Comparison of ENCODE assay signal across 2 cellular contexts in the genomic region with DNA sequence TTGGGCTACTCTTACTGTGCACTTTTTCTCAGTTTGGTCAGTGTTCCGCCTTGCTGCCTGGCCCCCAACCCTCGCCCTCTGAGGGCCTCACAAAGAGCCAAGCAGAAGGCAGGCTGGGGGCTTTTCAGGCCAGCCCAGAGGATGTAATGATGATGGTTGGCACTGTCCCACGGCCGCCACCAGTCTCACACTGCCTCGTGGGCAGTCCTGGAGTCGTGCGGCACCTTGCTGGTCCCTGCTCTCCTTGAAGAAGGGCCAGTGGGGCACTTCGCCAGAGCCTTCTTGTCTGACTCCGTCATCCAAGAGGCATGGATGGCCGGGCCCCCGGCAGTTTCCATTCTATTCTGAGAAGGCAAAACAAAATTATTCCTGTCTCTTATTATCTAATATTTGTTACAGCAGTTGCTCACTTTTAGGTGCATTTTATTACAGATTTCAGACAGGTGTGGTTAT.
TF ChIP-seq lines count a peak whose summit lies in the region.

No MANE protein-coding gene starts in this region.

TF ChIP-seq in SK-N-SH, 30 proteins besides CTCF, POLR2A, EP300 and RAD21 (continued from another document):
- TF ChIP-seq, protein P1, sequence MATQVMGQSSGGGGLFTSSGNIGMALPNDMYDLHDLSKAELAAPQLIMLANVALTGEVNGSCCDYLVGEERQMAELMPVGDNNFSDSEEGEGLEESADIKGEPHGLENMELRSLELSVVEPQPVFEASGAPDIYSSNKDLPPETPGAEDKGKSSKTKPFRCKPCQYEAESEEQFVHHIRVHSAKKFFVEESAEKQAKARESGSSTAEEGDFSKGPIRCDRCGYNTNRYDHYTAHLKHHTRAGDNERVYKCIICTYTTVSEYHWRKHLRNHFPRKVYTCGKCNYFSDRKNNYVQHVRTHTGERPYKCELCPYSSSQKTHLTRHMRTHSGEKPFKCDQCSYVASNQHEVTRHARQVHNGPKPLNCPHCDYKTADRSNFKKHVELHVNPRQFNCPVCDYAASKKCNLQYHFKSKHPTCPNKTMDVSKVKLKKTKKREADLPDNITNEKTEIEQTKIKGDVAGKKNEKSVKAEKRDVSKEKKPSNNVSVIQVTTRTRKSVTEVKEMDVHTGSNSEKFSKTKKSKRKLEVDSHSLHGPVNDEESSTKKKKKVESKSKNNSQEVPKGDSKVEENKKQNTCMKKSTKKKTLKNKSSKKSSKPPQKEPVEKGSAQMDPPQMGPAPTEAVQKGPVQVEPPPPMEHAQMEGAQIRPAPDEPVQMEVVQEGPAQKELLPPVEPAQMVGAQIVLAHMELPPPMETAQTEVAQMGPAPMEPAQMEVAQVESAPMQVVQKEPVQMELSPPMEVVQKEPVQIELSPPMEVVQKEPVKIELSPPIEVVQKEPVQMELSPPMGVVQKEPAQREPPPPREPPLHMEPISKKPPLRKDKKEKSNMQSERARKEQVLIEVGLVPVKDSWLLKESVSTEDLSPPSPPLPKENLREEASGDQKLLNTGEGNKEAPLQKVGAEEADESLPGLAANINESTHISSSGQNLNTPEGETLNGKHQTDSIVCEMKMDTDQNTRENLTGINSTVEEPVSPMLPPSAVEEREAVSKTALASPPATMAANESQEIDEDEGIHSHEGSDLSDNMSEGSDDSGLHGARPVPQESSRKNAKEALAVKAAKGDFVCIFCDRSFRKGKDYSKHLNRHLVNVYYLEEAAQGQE (IDR thresholded peaks at IDR 0.05; ENCODE audit: low read depth, low read length): no peak
- no peak for TF ChIP-seq RXRA (IDR thresholded peaks at IDR 0.05; ENCODE audit: borderline replicate concordance, low read depth)
- no peak for TF ChIP-seq ELF1 (IDR thresholded peaks at IDR 0.05)
- TF ChIP-seq YY1 (IDR thresholded peaks at IDR 0.05; ENCODE audit: low read depth): no peak
- TF ChIP-seq POLR2AphosphoS5 (IDR thresholded peaks at IDR 0.05; ENCODE audit: low read depth, low read length): no peak
- no peak for TF ChIP-seq CHD2 (IDR thresholded peaks at IDR 0.05; ENCODE audit: low read length, partially characterized antibody)
- TF ChIP-seq, protein P2, sequence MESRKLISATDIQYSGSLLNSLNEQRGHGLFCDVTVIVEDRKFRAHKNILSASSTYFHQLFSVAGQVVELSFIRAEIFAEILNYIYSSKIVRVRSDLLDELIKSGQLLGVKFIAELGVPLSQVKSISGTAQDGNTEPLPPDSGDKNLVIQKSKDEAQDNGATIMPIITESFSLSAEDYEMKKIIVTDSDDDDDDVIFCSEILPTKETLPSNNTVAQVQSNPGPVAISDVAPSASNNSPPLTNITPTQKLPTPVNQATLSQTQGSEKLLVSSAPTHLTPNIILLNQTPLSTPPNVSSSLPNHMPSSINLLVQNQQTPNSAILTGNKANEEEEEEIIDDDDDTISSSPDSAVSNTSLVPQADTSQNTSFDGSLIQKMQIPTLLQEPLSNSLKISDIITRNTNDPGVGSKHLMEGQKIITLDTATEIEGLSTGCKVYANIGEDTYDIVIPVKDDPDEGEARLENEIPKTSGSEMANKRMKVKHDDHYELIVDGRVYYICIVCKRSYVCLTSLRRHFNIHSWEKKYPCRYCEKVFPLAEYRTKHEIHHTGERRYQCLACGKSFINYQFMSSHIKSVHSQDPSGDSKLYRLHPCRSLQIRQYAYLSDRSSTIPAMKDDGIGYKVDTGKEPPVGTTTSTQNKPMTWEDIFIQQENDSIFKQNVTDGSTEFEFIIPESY (IDR thresholded peaks at IDR 0.05; ENCODE audit: borderline replicate concordance, low read depth): no peak
- TF ChIP-seq NFIC (IDR thresholded peaks at IDR 0.05; ENCODE audit: borderline replicate concordance): no peak
- TF ChIP-seq TCF12 (IDR thresholded peaks at IDR 0.05): no peak

TF ChIP-seq in SK-N-SH treated with all-trans-retinoic acid at 6 μM for 48 hours, 23 proteins besides CTCF, POLR2A, EP300 and RAD21 (continued from another document):
- TF ChIP-seq, protein P3, sequence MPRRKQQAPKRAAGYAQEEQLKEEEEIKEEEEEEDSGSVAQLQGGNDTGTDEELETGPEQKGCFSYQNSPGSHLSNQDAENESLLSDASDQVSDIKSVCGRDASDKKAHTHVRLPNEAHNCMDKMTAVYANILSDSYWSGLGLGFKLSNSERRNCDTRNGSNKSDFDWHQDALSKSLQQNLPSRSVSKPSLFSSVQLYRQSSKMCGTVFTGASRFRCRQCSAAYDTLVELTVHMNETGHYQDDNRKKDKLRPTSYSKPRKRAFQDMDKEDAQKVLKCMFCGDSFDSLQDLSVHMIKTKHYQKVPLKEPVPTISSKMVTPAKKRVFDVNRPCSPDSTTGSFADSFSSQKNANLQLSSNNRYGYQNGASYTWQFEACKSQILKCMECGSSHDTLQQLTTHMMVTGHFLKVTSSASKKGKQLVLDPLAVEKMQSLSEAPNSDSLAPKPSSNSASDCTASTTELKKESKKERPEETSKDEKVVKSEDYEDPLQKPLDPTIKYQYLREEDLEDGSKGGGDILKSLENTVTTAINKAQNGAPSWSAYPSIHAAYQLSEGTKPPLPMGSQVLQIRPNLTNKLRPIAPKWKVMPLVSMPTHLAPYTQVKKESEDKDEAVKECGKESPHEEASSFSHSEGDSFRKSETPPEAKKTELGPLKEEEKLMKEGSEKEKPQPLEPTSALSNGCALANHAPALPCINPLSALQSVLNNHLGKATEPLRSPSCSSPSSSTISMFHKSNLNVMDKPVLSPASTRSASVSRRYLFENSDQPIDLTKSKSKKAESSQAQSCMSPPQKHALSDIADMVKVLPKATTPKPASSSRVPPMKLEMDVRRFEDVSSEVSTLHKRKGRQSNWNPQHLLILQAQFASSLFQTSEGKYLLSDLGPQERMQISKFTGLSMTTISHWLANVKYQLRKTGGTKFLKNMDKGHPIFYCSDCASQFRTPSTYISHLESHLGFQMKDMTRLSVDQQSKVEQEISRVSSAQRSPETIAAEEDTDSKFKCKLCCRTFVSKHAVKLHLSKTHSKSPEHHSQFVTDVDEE (CRISPR knock-in tag; IDR thresholded peaks at IDR 0.05): no peak
- no peak for TF ChIP-seq ARNTL (CRISPR knock-in tag; IDR thresholded peaks at IDR 0.05; ENCODE audit: borderline replicate concordance, low read depth)
- TF ChIP-seq, protein P4, sequence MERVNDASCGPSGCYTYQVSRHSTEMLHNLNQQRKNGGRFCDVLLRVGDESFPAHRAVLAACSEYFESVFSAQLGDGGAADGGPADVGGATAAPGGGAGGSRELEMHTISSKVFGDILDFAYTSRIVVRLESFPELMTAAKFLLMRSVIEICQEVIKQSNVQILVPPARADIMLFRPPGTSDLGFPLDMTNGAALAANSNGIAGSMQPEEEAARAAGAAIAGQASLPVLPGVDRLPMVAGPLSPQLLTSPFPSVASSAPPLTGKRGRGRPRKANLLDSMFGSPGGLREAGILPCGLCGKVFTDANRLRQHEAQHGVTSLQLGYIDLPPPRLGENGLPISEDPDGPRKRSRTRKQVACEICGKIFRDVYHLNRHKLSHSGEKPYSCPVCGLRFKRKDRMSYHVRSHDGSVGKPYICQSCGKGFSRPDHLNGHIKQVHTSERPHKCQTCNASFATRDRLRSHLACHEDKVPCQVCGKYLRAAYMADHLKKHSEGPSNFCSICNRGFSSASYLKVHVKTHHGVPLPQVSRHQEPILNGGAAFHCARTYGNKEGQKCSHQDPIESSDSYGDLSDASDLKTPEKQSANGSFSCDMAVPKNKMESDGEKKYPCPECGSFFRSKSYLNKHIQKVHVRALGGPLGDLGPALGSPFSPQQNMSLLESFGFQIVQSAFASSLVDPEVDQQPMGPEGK (CRISPR knock-in tag; IDR thresholded peaks at IDR 0.05; ENCODE audit: borderline replicate concordance): no peak
- TF ChIP-seq, protein P5, sequence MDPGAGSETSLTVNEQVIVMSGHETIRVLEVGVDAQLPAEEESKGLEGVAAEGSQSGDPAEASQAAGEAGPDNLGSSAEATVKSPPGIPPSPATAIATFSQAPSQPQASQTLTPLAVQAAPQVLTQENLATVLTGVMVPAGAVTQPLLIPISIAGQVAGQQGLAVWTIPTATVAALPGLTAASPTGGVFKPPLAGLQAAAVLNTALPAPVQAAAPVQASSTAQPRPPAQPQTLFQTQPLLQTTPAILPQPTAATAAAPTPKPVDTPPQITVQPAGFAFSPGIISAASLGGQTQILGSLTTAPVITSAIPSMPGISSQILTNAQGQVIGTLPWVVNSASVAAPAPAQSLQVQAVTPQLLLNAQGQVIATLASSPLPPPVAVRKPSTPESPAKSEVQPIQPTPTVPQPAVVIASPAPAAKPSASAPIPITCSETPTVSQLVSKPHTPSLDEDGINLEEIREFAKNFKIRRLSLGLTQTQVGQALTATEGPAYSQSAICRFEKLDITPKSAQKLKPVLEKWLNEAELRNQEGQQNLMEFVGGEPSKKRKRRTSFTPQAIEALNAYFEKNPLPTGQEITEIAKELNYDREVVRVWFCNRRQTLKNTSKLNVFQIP (CRISPR knock-in tag; IDR thresholded peaks at IDR 0.05; ENCODE audit: borderline replicate concordance, low read depth): no peak
- TF ChIP-seq RARB (CRISPR knock-in tag; IDR thresholded peaks at IDR 0.05): no peak
- no peak for TF ChIP-seq ZNF565 (CRISPR knock-in tag; conservative IDR thresholded peaks at IDR 0.05; ENCODE audit: low read depth)
- TF ChIP-seq ISL1 (CRISPR knock-in tag; IDR thresholded peaks at IDR 0.05): no peak
